18 cellular contexts compared by ENCODE assay signal in genomic region chr2:196256585-196256984, GRCh38.
"Had no signal": no experiment of that assay in that cellular context is flagged by ENCODE, and none has a peak within 500 bp of the region (broad histone marks: within the 10 kb centered on the region; RNA-seq: fewer than 3 reads in every experiment).

No MANE protein-coding gene starts in this region.

- DNase-seq: activated CD4-positive, alpha-beta T cell treated with anti-CD3 and anti-CD28 coated beads, Interleukin-2, amount 10 ng/mL, durations not matched to agents 7 days and 5 days; activated gamma-delta T cell treated with Interleukin-2 at 50 U/mL for 16 hours; cerebellar nuclear complex; esophagus squamous epithelium; gastrocnemius medialis; hippocampal formation; kidney glomerular epithelial cell; left lung; natural killer cell; psoas muscle; SK-N-SH; spleen; stimulated activated CD4-positive, alpha-beta T cell treated with anti-CD3 and anti-CD28 coated beads, Interleukin-4, amount 100 ng/mL, for 1 hour; stimulated activated naive CD4-positive, alpha-beta T cell treated with Interleukin-2 at 50 U/mL for 16 hours; substantia nigra had no signal

- H3K4me3 Mint-ChIP-seq: activated CD4-positive, alpha-beta T cell treated with anti-CD3 and anti-CD28 coated beads, Interleukin-2, amount 10 ng/mL, durations not matched to agents 7 days and 5 days; natural killer cell; WTC11 had no signal

- ATAC-seq: gastrocnemius medialis, left lung, natural killer cell, psoas muscle, WTC11 had no signal

- H3K27ac Mint-ChIP-seq: activated CD4-positive, alpha-beta T cell treated with anti-CD3 and anti-CD28 coated beads, Interleukin-2, amount 10 ng/mL, durations not matched to agents 7 days and 5 days; WTC11 had no signal

- FAIRE-seq: TTC549, urothelium cell line had no signal

- H3K27me3 Mint-ChIP-seq: activated CD4-positive, alpha-beta T cell treated with anti-CD3 and anti-CD28 coated beads, Interleukin-2, amount 10 ng/mL, durations not matched to agents 7 days and 5 days had no signal

- H3K36me3 Mint-ChIP-seq: natural killer cell, WTC11 had no signal

- H3K9me3 Mint-ChIP-seq: WTC11 had no signal
